In genomic region chr1:11979818-11980675, GRCh38 we compare ENCODE assay signal across 8 cellular contexts. TPM values are rescaled to one million over a fixed set of nuclear protein-coding genes. Genes with fewer than 3 reads are reported as not detected.
A peak's percentile ranks its signal among the peaks of the same experiment; 100 is the strongest.
DNase-seq lines count a peak whose midpoint lies in the region; ATAC-seq and TF ChIP-seq lines count a peak whose summit lies in the region.

TSS of gene MFN2 (plus strand) at chr1:11980444. CDS start at chr1:11989169, 8,725 bp downstream.

- no peaks in the 10 kb centered on the region for H3K27me3 Mint-ChIP-seq in dendritic cell treated with granulocyte-macrophage colony-stimulating factor and Interleukin-4, amounts not matched to agents 40 ng/mL and 50 ng/mL, for 4 days

- peaks cover 14 to 65% of the 10 kb centered on the region in 2 donors for H3K4me1 ChIP-seq in left lung

- no peaks in the 10 kb centered on the region for H3K27me3 ChIP-seq in left lung

- peak within 1 kb of the TSS; percentile 94 for H3K4me3 Mint-ChIP-seq in dendritic cell treated with granulocyte-macrophage colony-stimulating factor and Interleukin-4, amounts not matched to agents 40 ng/mL and 50 ng/mL, for 4 days

- intact Hi-C loops in dendritic cell treated with granulocyte-macrophage colony-stimulating factor and Interleukin-4, amounts not matched to agents 40 ng/mL and 50 ng/mL, for 4 days (cut with micrococcal nuclease), result loop anchor here (1.0 to 5.0 kb wide), 3 partner anchors 39 to 71 kb away; partner anchors contain the start of genes MIIP and PLOD1
- intact Hi-C loops in left lung (cut with DNase I), result loop anchor here in 1 of 2 donors (10.0 kb wide), 1 partner anchor 135 kb away; the partner anchor contains the start of gene NPPA

- peak within 1 kb of the TSS; percentile 89 to 92 for H3K4me3 ChIP-seq in left lung

- peaks cover 64% of the 10 kb centered on the region for H3K36me3 Mint-ChIP-seq in dendritic cell treated with granulocyte-macrophage colony-stimulating factor and Interleukin-4, amounts not matched to agents 40 ng/mL and 50 ng/mL, for 4 days (ENCODE audit: low read depth)

- peak within 1 kb of the TSS; percentile 97 for H3K27ac Mint-ChIP-seq in dendritic cell treated with granulocyte-macrophage colony-stimulating factor and Interleukin-4, amounts not matched to agents 40 ng/mL and 50 ng/mL, for 4 days

- H3K9me3 ChIP-seq in left lung, result no peaks in the 10 kb centered on the region

- peak within 1 kb of the TSS; percentile 91 to 98 for H3K27ac ChIP-seq in left lung

- DNase-seq in C1 segment of cervical spinal cord (lab: John Stamatoyannopoulos, UW), result peak; percentile 70 to 99 (median 95)
- DNase-seq in NCI-H748 treated with DMSO at 0.1 percent for 48 hours (lab: John Stamatoyannopoulos, UW), result peak; percentile 86
- DNase-seq in activated CD4-positive, alpha-beta T cell treated with anti-CD3 and anti-CD28 coated beads, Interleukin-2, amount 50 U/mL, for 24 hours (ENCODE audit: low read depth in 1 of 2, low spot score in 1 of 2), result peak; percentile 82 to 90
- DNase-seq in left lung, result peak; percentile 97
- peak; percentile 84 to 86 for DNase-seq in stimulated activated CD4-positive, alpha-beta T cell treated with anti-CD3 and anti-CD28 coated beads, Interleukin-2, amount 100 ng/mL, for 48 hours

- no peaks in the 10 kb centered on the region for H3K9me3 Mint-ChIP-seq in dendritic cell treated with granulocyte-macrophage colony-stimulating factor and Interleukin-4, amounts not matched to agents 40 ng/mL and 50 ng/mL, for 4 days

- ATAC-seq in GM19372 (IDR thresholded peaks at IDR 0.05; ENCODE audit: low read depth, unreplicated experiment) (peak; percentile 94), HG03558 (IDR thresholded peaks at IDR 0.05; ENCODE audit: extremely low read depth, unreplicated experiment) (peak; percentile 65), left lung (peak; percentile 96)

- H3K4me1 Mint-ChIP-seq in dendritic cell treated with granulocyte-macrophage colony-stimulating factor and Interleukin-4, amounts not matched to agents 40 ng/mL and 50 ng/mL, for 4 days (ENCODE audit: low read depth), result peaks cover 62% of the 10 kb centered on the region

- peak in 1 of 2 donors; percentile 23 for TF ChIP-seq CTCF in left lung (IDR thresholded peaks at IDR 0.05)

- peaks cover 0 to 42% of the 10 kb centered on the region in 2 donors for H3K36me3 ChIP-seq in left lung

RNA-seq across cellular contexts. Expression of gene MFN2, which starts in this region (rescaled TPM):
- total RNA-seq in left lung, result 10 to 100 TPM; 75.4 to 82.0 TPM

Comparison
In these comparisons a context has a peak if more than half of its experiments do, and no peak if none do; other contexts are left out.
1. Peak in every context shown above with its lines: DNase-seq, ATAC-seq, H3K4me3 ChIP-seq and H3K27ac ChIP-seq.